10 cellular contexts compared by ENCODE assay signal in genomic region chr9:20355022-20355421, GRCh38.
DNase-seq lines count a peak whose midpoint lies in the region; ATAC-seq, FAIRE-seq and TF ChIP-seq lines count a peak whose summit lies in the region.
"Had no signal": no experiment of that assay in that cellular context is flagged by ENCODE, and none has a peak within 500 bp of the region (broad histone marks: within the 10 kb centered on the region; RNA-seq: fewer than 3 reads in every experiment).

No MANE protein-coding gene starts in this region.

- H3K4me1 Mint-ChIP-seq in HFFc6 (ENCODE audit: low read depth), result peaks cover 77% of the 10 kb centered on the region
- peaks cover 11% of the 10 kb centered on the region for H3K4me1 Mint-ChIP-seq in Caco-2 (ENCODE audit: low read depth, unreplicated experiment)

- intact Hi-C loops in pancreas (cut with DNase I) (no loop called here), thyroid gland (cut with DNase I) (loop anchor here (10.0 kb wide), 3 partner anchors 270 to 760 kb away; partner anchors contain the start of gene MLLT3), Caco-2 (cut with micrococcal nuclease; ENCODE audit: unreplicated experiment) (loop anchor here (5.0 to 10.0 kb wide), 2 partner anchors 208 to 430 kb away; no protein-coding TSS in a partner anchor)

- peak overlapping the region; percentile 66 for H3K4me3 Mint-ChIP-seq in HFFc6
- no peak overlapping the region for H3K4me3 Mint-ChIP-seq in Caco-2 (ENCODE audit: unreplicated experiment)

- H3K27me3 Mint-ChIP-seq in HFFc6 (ENCODE audit: insufficient read depth) (no peaks in the 10 kb centered on the region; the same call in 1 of the 2 replicates), Caco-2 (ENCODE audit: insufficient read depth, unreplicated experiment) (no peaks in the 10 kb centered on the region)

- BruUV-seq in Caco-2 (replicated peaks; lab: Mats Ljungman, UMichigan), result no TSS peak

- H3K36me3 Mint-ChIP-seq in HFFc6 (ENCODE audit: low read depth), result peaks cover 15% of the 10 kb centered on the region; the same call in 1 of the 2 replicates
- peaks cover 14% of the 10 kb centered on the region for H3K36me3 Mint-ChIP-seq in Caco-2 (ENCODE audit: insufficient read depth, unreplicated experiment)

- FAIRE-seq in GM18507 (lab: Jason Lieb, UNC), result peak; percentile 49
- FAIRE-seq in pancreas (lab: Jason Lieb, UNC), result no peak

- CTCF ChIA-PET in Caco-2 (lab: Charles Lee), result no interaction called here

- H3K27ac ChIP-seq in pancreas (no peak overlapping the region), thyroid gland (no peak overlapping the region)

- H3K36me3 ChIP-seq in pancreas (no peaks in the 10 kb centered on the region), thyroid gland (no peaks in the 10 kb centered on the region), Caco-2 (ENCODE audit: control insufficient read depth, insufficient read depth, low read length) (no peaks in the 10 kb centered on the region)
- H3K36me3 ChIP-seq: ascending aorta had no signal

- H3K27ac Mint-ChIP-seq in HFFc6 (peak overlapping the region; percentile 90), Caco-2 (ENCODE audit: unreplicated experiment) (no peak overlapping the region)

- H3K27me3 ChIP-seq in pancreas (no peaks in the 10 kb centered on the region), thyroid gland (no peaks in the 10 kb centered on the region), Caco-2 (replicated peaks; ENCODE audit: control insufficient read depth, insufficient read depth, low read length) (no peaks in the 10 kb centered on the region)
- H3K27me3 ChIP-seq: ascending aorta had no signal

- DNase-seq in GM18507 (ENCODE audit: extremely low spot score, insufficient read length, low read depth), result no peak
- DNase-seq in HFFc6, result peak; percentile 88
- DNase-seq in amniotic epithelial cell (ENCODE audit: low read depth), result peak; percentile 92
- no peak for DNase-seq in pancreas
- DNase-seq in thyroid gland, result no peak
- no peak for DNase-seq in Caco-2
- DNase-seq in NCI-H2227 (lab: John Stamatoyannopoulos, UW; ENCODE audit: unreplicated experiment), result no peak
- DNase-seq: islet precursor cell, NCI-H2171 had no signal

- WGBS in pancreas, 2 donors, result 18 to 26% methylated on average over 2 of the region's 2 CpGs
- WGBS in thyroid gland, 2 donors, result 84 to 87% methylated on average over 2 of the region's 2 CpGs

- H3K4me1 ChIP-seq in pancreas (peaks cover 11 to 30% (median 11%) of the 10 kb centered on the region in 3 donors), thyroid gland (peaks cover 24 to 37% of the 10 kb centered on the region in 2 donors), Caco-2 (peaks cover 20% of the 10 kb centered on the region)

- H3K9me3 Mint-ChIP-seq in HFFc6 (no peaks in the 10 kb centered on the region), Caco-2 (ENCODE audit: unreplicated experiment) (no peaks in the 10 kb centered on the region)

- TF ChIP-seq CTCF in HFFc6 (IDR thresholded peaks at IDR 0.05) (no peak), pancreas (IDR thresholded peaks at IDR 0.05) (no peak), thyroid gland (IDR thresholded peaks at IDR 0.05) (no peak), Caco-2 (IDR thresholded peaks at IDR 0.05; ENCODE audit: insufficient read depth in 1 of 2, low read depth in 1 of 2, low read length in 1 of 2, severe bottlenecking in 1 of 2, unreplicated experiment in 1 of 2) (no peak)

- no peak overlapping the region for H3K4me3 ChIP-seq in pancreas
- H3K4me3 ChIP-seq in thyroid gland (replicated peaks in 1 of 3), result no peak overlapping the region
- H3K4me3 ChIP-seq in Caco-2 (ENCODE audit: low read depth, low read length), result no peak overlapping the region
- H3K4me3 ChIP-seq: ascending aorta had no signal

- ATAC-seq in pancreas, result peak in 3 of 4 donors; percentile 5 to 35 (median 13)

- H3K9me3 ChIP-seq in pancreas, result no peaks in the 10 kb centered on the region
- no peaks in the 10 kb centered on the region for H3K9me3 ChIP-seq in thyroid gland
- no peaks in the 10 kb centered on the region for H3K9me3 ChIP-seq in Caco-2
- H3K9me3 ChIP-seq: ascending aorta had no signal

- POLR2A ChIA-PET in Caco-2 (lab: Charles Lee), result interaction anchor here (0.6 kb wide), 1 partner anchor 166 kb away, joined by 3 read pairs; no protein-coding TSS in a partner anchor

- no peak for TF ChIP-seq POLR2A in thyroid gland (IDR thresholded peaks at IDR 0.05)

Comparison
In these comparisons a context has a peak if more than half of its experiments do, and no peak if none do; other contexts are left out.
1. DNase-seq: peak in HFFc6 (single experiment) and amniotic epithelial cell (single experiment); none in GM18507 (single experiment), pancreas (0 of 6), thyroid gland (0 of 2), Caco-2 (0 of 2) and NCI-H2227 (single experiment).
2. intact Hi-C loops: an anchor here in thyroid gland (10.0 kb wide) and Caco-2 (5.0 to 10.0 kb wide); none called in pancreas.